ENCODE assay signal across 18 cellular contexts in the genomic region with DNA sequence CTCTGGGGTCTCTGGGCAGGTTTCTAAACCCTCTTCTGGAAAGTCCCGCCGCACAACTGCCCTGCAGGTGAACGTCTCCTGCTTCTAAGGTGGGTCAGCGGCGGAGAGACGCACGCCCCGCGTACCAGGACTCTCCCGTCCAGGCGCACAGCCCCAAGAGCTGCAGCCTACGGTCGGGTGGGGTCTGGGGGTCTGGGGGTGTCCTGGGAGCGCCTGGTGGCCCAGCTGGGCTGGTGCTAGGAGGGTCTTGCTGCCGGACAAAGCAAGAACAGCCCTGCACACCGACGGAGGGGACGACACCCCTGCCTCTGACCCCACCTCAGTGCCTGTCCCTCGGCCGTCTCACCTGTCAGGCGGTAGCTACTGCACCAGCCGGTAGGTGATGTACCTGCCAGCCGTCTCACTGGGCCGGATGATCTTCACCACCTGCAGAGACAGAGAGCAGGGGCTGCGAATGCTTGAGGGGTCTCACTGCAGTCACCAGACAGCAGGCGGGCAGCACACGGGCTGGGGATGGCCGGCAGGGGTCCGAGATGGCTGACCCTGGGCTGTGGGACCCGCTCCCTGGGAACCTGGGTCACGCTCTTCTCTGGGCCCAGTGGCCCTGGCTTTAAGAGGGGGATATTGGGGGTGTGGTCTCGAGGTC. TPM values are rescaled to one million over a fixed set of nuclear protein-coding genes. Genes with fewer than 3 reads are reported as not detected.
A peak's percentile ranks its signal among the peaks of the same experiment; 100 is the strongest.
DNase-seq lines count a peak whose midpoint lies in the region; ATAC-seq and TF ChIP-seq lines count a peak whose summit lies in the region.
"Had no signal": no experiment of that assay in that cellular context is flagged by ENCODE, and none has a peak within 500 bp of the region (broad histone marks: within the 10 kb centered on the region; RNA-seq: fewer than 3 reads in every experiment).

No MANE protein-coding gene starts in this region.

- peak in 1 of 10 experiments; percentile 41 for DNase-seq in CD4-positive, alpha-beta T cell
- DNase-seq in activated B cell treated with CpG ODN at 0.5 μM for 24 hours (peak; percentile 21), NCI-H1092 (lab: John Stamatoyannopoulos, UW) (no peak)
- peak in 1 of 9 donors; percentile 29 for DNase-seq in naive thymus-derived CD4-positive, alpha-beta T cell
- no peak for DNase-seq in stimulated activated CD4-positive, alpha-beta T cell treated with anti-CD3 and anti-CD28 coated beads, Interleukin-4, amount 100 ng/mL, for 24 hours
- DNase-seq: activated CD4-positive, alpha-beta T cell treated with anti-CD3 and anti-CD28 coated beads, Interleukin-2, amount 50 U/mL, for 4 hours; amniotic stem cell; effector CD4-positive, alpha-beta T cell; NCI-H1417; NCI-H2171 treated with DMSO at 0.1 percent for 48 hours; NCI-H774; ovary; sigmoid colon; stimulated activated CD4-positive, alpha-beta T cell treated with anti-CD3 and anti-CD28 coated beads, Interleukin-2, amount 100 ng/mL, for 24 hours had no signal

- peak overlapping the region; percentile 85 for H3K4me2 ChIP-seq in BLaER1

- CTCF ChIA-PET in CD4-positive, alpha-beta T cell (lab: Charles Lee) = interaction anchor here (1.1 to 6.5 kb wide), 3 partner anchors 13 to 24 kb away, joined by 3 to 42 read pairs (median 8); no protein-coding TSS in a partner anchor
- CTCF ChIA-PET in activated B cell treated with CpG ODN at 0.5 μM for 24 hours (lab: Charles Lee) = interaction anchor here (1.0 to 2.4 kb wide), 3 partner anchors 22 to 32 kb away, joined by 4 to 13 read pairs (median 4); a partner anchor contains a TSS
- CTCF ChIA-PET in naive thymus-derived CD4-positive, alpha-beta T cell (lab: Charles Lee) = interaction anchor here (0.6 to 2.1 kb wide), 8 partner anchors 9 to 105 kb away, joined by 3 to 11 read pairs (median 4); no protein-coding TSS in a partner anchor

- peaks cover 63% of the 10 kb centered on the region for H3K36me3 Mint-ChIP-seq in CD4-positive, alpha-beta T cell (ENCODE audit: low read depth)
- H3K36me3 Mint-ChIP-seq in activated B cell treated with CpG ODN at 0.5 μM for 24 hours (ENCODE audit: low read depth) = peaks cover 51% of the 10 kb centered on the region
- H3K36me3 Mint-ChIP-seq in naive thymus-derived CD4-positive, alpha-beta T cell = peaks cover 5 to 23% (median 9%) of the 10 kb centered on the region in 5 donors

- H3K27ac Mint-ChIP-seq in CD4-positive, alpha-beta T cell = peak overlapping the region; percentile 82
- H3K27ac Mint-ChIP-seq in activated B cell treated with CpG ODN at 0.5 μM for 24 hours = peak overlapping the region; percentile 41
- peak overlapping the region in 7 of 9 donors; percentile 18 to 98 (median 74) for H3K27ac Mint-ChIP-seq in naive thymus-derived CD4-positive, alpha-beta T cell

- peaks cover 53% of the 10 kb centered on the region for H3K4me1 ChIP-seq in BLaER1
- peaks cover 32 to 38% of the 10 kb centered on the region in 2 donors for H3K4me1 ChIP-seq in naive thymus-derived CD4-positive, alpha-beta T cell (ENCODE audit: control insufficient read depth in 2 of 2, insufficient read depth in 2 of 2, low read length in 2 of 2)

- no peaks in the 10 kb centered on the region for H3K27me3 ChIP-seq in BLaER1
- no peaks in the 10 kb centered on the region for H3K27me3 ChIP-seq in CD4-positive, alpha-beta T cell (ENCODE audit: control insufficient read depth, insufficient read depth, low read length)
- H3K27me3 ChIP-seq in naive thymus-derived CD4-positive, alpha-beta T cell (ENCODE audit: control insufficient read depth in 2 of 2, insufficient read depth in 2 of 2, low read length in 2 of 2) = no peaks in the 10 kb centered on the region
- H3K27me3 ChIP-seq: ovary had no signal

- H4K20me1 ChIP-seq in BLaER1 = peaks cover 89% of the 10 kb centered on the region

- no peaks in the 10 kb centered on the region for H3K9me3 ChIP-seq in BLaER1
- H3K9me3 ChIP-seq in CD4-positive, alpha-beta T cell (ENCODE audit: control insufficient read depth, low read length) = no peaks in the 10 kb centered on the region
- no peaks in the 10 kb centered on the region for H3K9me3 ChIP-seq in naive thymus-derived CD4-positive, alpha-beta T cell (ENCODE audit: control insufficient read depth in 2 of 3, low read length in 3 of 3)
- H3K9me3 ChIP-seq: esophagus muscularis mucosa, ovary, sigmoid colon had no signal

- peak overlapping the region; percentile 34 for H3K4me3 Mint-ChIP-seq in CD4-positive, alpha-beta T cell
- no peak overlapping the region for H3K4me3 Mint-ChIP-seq in activated B cell treated with CpG ODN at 0.5 μM for 24 hours
- peak overlapping the region in 5 of 10 donors; percentile 12 to 70 (median 58) for H3K4me3 Mint-ChIP-seq in naive thymus-derived CD4-positive, alpha-beta T cell

- peaks cover 87% of the 10 kb centered on the region for H3K36me3 ChIP-seq in BLaER1
- H3K36me3 ChIP-seq in naive thymus-derived CD4-positive, alpha-beta T cell (ENCODE audit: control insufficient read depth in 2 of 3, insufficient read depth in 3 of 3, low read length in 3 of 3) = peaks cover 10 to 69% (median 14%) of the 10 kb centered on the region in 3 experiments
- H3K36me3 ChIP-seq: ovary had no signal

- no peaks in the 10 kb centered on the region for H3K9me3 Mint-ChIP-seq in CD4-positive, alpha-beta T cell
- no peaks in the 10 kb centered on the region for H3K9me3 Mint-ChIP-seq in activated B cell treated with CpG ODN at 0.5 μM for 24 hours
- H3K9me3 Mint-ChIP-seq in naive thymus-derived CD4-positive, alpha-beta T cell = peaks cover 0 to 10% (median 0%) of the 10 kb centered on the region in 11 donors

- intact Hi-C loops in CD4-positive, alpha-beta T cell (cut with DNase I, micrococcal nuclease) = no loop called here
- intact Hi-C loops in activated B cell treated with CpG ODN at 0.5 μM for 24 hours (cut with micrococcal nuclease) = no loop called here
- intact Hi-C loops in naive thymus-derived CD4-positive, alpha-beta T cell (cut with micrococcal nuclease) = no loop called here

- peak overlapping the region; percentile 86 for H3K27ac ChIP-seq in BLaER1
- H3K27ac ChIP-seq in CD4-positive, alpha-beta T cell (ENCODE audit: low read depth, low read length) = peak overlapping the region; percentile 2
- peak overlapping the region; percentile 84 for H3K27ac ChIP-seq in naive thymus-derived CD4-positive, alpha-beta T cell (ENCODE audit: low read depth, low read length)
- H3K27ac ChIP-seq: ovary, SK-N-MC had no signal

- peak overlapping the region; percentile 67 for H3K9ac ChIP-seq in BLaER1

- H3K4me3 ChIP-seq in BLaER1 = no peak overlapping the region
- no peak overlapping the region for H3K4me3 ChIP-seq in naive thymus-derived CD4-positive, alpha-beta T cell (ENCODE audit: low read length)
- H3K4me3 ChIP-seq: esophagus muscularis mucosa, ovary, sigmoid colon, SK-N-MC had no signal

- TF ChIP-seq CTCF in CD4-positive, alpha-beta T cell (IDR thresholded peaks at IDR 0.05) = no peak
- no peak for TF ChIP-seq CTCF in activated B cell treated with CpG ODN at 0.5 μM for 24 hours (IDR thresholded peaks at IDR 0.05)

- no peak for ATAC-seq in CD4-positive, alpha-beta T cell (ENCODE audit: poor library complexity)
- ATAC-seq in activated B cell treated with CpG ODN at 0.5 μM for 24 hours (ENCODE audit: low read depth) (no peak), GM19463 (IDR thresholded peaks at IDR 0.05; ENCODE audit: unreplicated experiment) (no peak)
- ATAC-seq in naive thymus-derived CD4-positive, alpha-beta T cell = no peak

- no peaks in the 10 kb centered on the region for H3K27me3 Mint-ChIP-seq in CD4-positive, alpha-beta T cell
- no peaks in the 10 kb centered on the region for H3K27me3 Mint-ChIP-seq in activated B cell treated with CpG ODN at 0.5 μM for 24 hours
- no peaks in the 10 kb centered on the region for H3K27me3 Mint-ChIP-seq in naive thymus-derived CD4-positive, alpha-beta T cell

- H3K4me1 Mint-ChIP-seq in CD4-positive, alpha-beta T cell (ENCODE audit: low read depth) = peaks cover 35% of the 10 kb centered on the region
- peaks cover 50% of the 10 kb centered on the region for H3K4me1 Mint-ChIP-seq in activated B cell treated with CpG ODN at 0.5 μM for 24 hours
- peaks cover 27 to 63% (median 41%) of the 10 kb centered on the region in 7 donors for H3K4me1 Mint-ChIP-seq in naive thymus-derived CD4-positive, alpha-beta T cell

- POLR2A ChIA-PET in CD4-positive, alpha-beta T cell (lab: Charles Lee) = interaction anchor here (0.6 to 19.1 kb wide), 15 partner anchors 9 to 558 kb away, joined by 3 to 1253 read pairs (median 10); a partner anchor contains a TSS
- POLR2A ChIA-PET in activated B cell treated with CpG ODN at 0.5 μM for 24 hours (lab: Charles Lee) = interaction anchor here (0.6 to 10.8 kb wide), 12 partner anchors 14 to 185 kb away, joined by 3 to 184 read pairs (median 12); a partner anchor contains a TSS
- POLR2A ChIA-PET in naive thymus-derived CD4-positive, alpha-beta T cell (lab: Charles Lee) = interaction anchor here (0.5 to 38.6 kb wide), 8 partner anchors 1 to 93 kb away, joined by 3 to 2022 read pairs (median 24); a partner anchor contains a TSS

RNA-seq across cellular contexts. Expression of a gene that starts 5.9 kb away (rescaled TPM):
- 10 to 100 TPM; 45.8 to 49.0 TPM for total RNA-seq in CD4-positive, alpha-beta T cell
- 173 and 184 TPM in 2 replicates for total RNA-seq in activated B cell treated with CpG ODN at 0.5 μM for 24 hours
- total RNA-seq in naive thymus-derived CD4-positive, alpha-beta T cell = 100 to 1,000 TPM in 1 of 5 experiments, 10 to 100 TPM in 4; 75.3 to 157 (median 82.1) TPM
- 100 to 1,000 TPM; 136 to 179 TPM for polyA plus RNA-seq in naive thymus-derived CD4-positive, alpha-beta T cell

RNA-seq across cellular contexts. Expression of a gene that starts 14.5 kb away (rescaled TPM):
- 100 to 1,000 TPM; 174 to 175 TPM for total RNA-seq in CD4-positive, alpha-beta T cell
- total RNA-seq in activated B cell treated with CpG ODN at 0.5 μM for 24 hours = 213 and 218 TPM in 2 replicates
- total RNA-seq in naive thymus-derived CD4-positive, alpha-beta T cell = 100 to 1,000 TPM; 122 to 235 (median 194) TPM
- 100 to 1,000 TPM; 417 to 522 TPM for polyA plus RNA-seq in naive thymus-derived CD4-positive, alpha-beta T cell

RNA-seq across cellular contexts. Expression of a gene that starts 22.3 kb away (rescaled TPM):
- 100 to 1,000 TPM; 861 to 878 TPM for total RNA-seq in CD4-positive, alpha-beta T cell
- total RNA-seq in activated B cell treated with CpG ODN at 0.5 μM for 24 hours = 266 and 312 TPM in 2 replicates
- total RNA-seq in naive thymus-derived CD4-positive, alpha-beta T cell = 1,000 to 10,000 TPM in 1 of 5 experiments, 100 to 1,000 TPM in 4; 467 to 1,030 (median 779) TPM
- 100 to 1,000 TPM; 305 to 880 TPM for polyA plus RNA-seq in naive thymus-derived CD4-positive, alpha-beta T cell

RNA-seq across cellular contexts. Expression of a gene that starts 49.3 kb away (rescaled TPM):
- total RNA-seq in CD4-positive, alpha-beta T cell = 100 to 1,000 TPM; 114 to 118 TPM
- 164 and 188 TPM in 2 replicates for total RNA-seq in activated B cell treated with CpG ODN at 0.5 μM for 24 hours
- 100 to 1,000 TPM in 4 of 5 experiments, 10 to 100 TPM in 1; 57.8 to 323 (median 155) TPM for total RNA-seq in naive thymus-derived CD4-positive, alpha-beta T cell
- 10 to 100 TPM in 1 of 2 donors, 1 to 10 TPM in 1; 6.6 to 25.5 TPM for polyA plus RNA-seq in naive thymus-derived CD4-positive, alpha-beta T cell

Comparison
In these comparisons a context has a peak if more than half of its experiments do, and no peak if none do; other contexts are left out.
1. H3K27ac ChIP-seq: peak in every context shown above with its lines; median percentile 86 in BLaER1; 84 in naive thymus-derived CD4-positive, alpha-beta T cell; 2 in CD4-positive, alpha-beta T cell.